Comparison of ENCODE assay signal across 8 cellular contexts in genomic region chr18:48952287-48953095, GRCh38. TPM values are rescaled to one million over a fixed set of nuclear protein-coding genes. Genes with fewer than 3 reads are reported as not detected.
DNase-seq lines count a peak whose midpoint lies in the region; ATAC-seq and TF ChIP-seq lines count a peak whose summit lies in the region.

No MANE protein-coding gene starts in this region.

- no peak overlapping the region; the same call in 1 of the 2 replicates for H3K9ac ChIP-seq in DND-41 (ENCODE audit: low read depth, low read length)

- H3K9me3 ChIP-seq in DND-41 (ENCODE audit: insufficient read depth, low read length, severe bottlenecking), result no peaks in the 10 kb centered on the region

- H3K27ac Mint-ChIP-seq in activated naive CD8-positive, alpha-beta T cell treated with anti-CD3 and anti-CD28 coated beads, Interleukin-2, amount 50 U/mL, for 24 hours, result peak overlapping the region; percentile 78
- peak overlapping the region; percentile 99 for H3K27ac Mint-ChIP-seq in osteocyte (ENCODE audit: unreplicated experiment)

- peaks cover 36% of the 10 kb centered on the region for H3K4me1 Mint-ChIP-seq in activated naive CD8-positive, alpha-beta T cell treated with anti-CD3 and anti-CD28 coated beads, Interleukin-2, amount 50 U/mL, for 24 hours
- peaks cover 34% of the 10 kb centered on the region for H3K4me1 Mint-ChIP-seq in osteocyte (ENCODE audit: unreplicated experiment)

- H3K4me1 ChIP-seq in DND-41 (ENCODE audit: insufficient read depth, low read length), result peaks cover 54% of the 10 kb centered on the region

- peak overlapping the region in 1 of 2 experiments; percentile 38; a peak in 2 of 4 replicates for H3K4me3 ChIP-seq in DND-41 (ENCODE audit: low read depth in 1 of 2, low read length in 2 of 2)

- DNase-seq in DND-41 (no peak), HuH-7.5 (ENCODE audit: low spot score) (peak; percentile 61), RPMI7951 (ENCODE audit: low read depth) (peak; percentile 84), Right ventricle myocardium inferior (ENCODE audit: missing footprints) (peak; percentile 92), osteocyte (ENCODE audit: extremely low spot score, unreplicated experiment) (peak; percentile 94), HPDE6-E6E7 (ENCODE audit: extremely low spot score) (no peak)
- peak; percentile 57 for DNase-seq in activated naive CD8-positive, alpha-beta T cell treated with anti-CD3 and anti-CD28 coated beads, Interleukin-2, amount 50 U/mL, for 24 hours

- H3K27ac ChIP-seq in DND-41 (ENCODE audit: low read length), result no peak overlapping the region

- peak overlapping the region; percentile 46; the same call in 1 of the 2 replicates for H2AFZ ChIP-seq in DND-41 (ENCODE audit: low read depth, low read length)

- no peaks in the 10 kb centered on the region; the same call in 1 of the 2 replicates for H3K36me3 ChIP-seq in DND-41 (ENCODE audit: insufficient read depth, low read length)

- ATAC-seq in DND-41 (ENCODE audit: insufficient read depth, low read depth), result no peak
- peak; percentile 24 for ATAC-seq in GM21423 (IDR thresholded peaks at IDR 0.05; ENCODE audit: unreplicated experiment)
- peak; percentile 30 for ATAC-seq in activated naive CD8-positive, alpha-beta T cell treated with anti-CD3 and anti-CD28 coated beads, Interleukin-2, amount 50 U/mL, for 24 hours
- peak; percentile 83 for ATAC-seq in Right ventricle myocardium inferior

- no peak for TF ChIP-seq CTCF in DND-41 (IDR thresholded peaks at IDR 0.05; ENCODE audit: borderline replicate concordance, extremely low read depth, low read length, poor library complexity, severe bottlenecking)
- no peak for TF ChIP-seq CTCF in osteocyte (IDR thresholded peaks at IDR 0.05)

- peaks cover 5% of the 10 kb centered on the region for H3K27me3 Mint-ChIP-seq in activated naive CD8-positive, alpha-beta T cell treated with anti-CD3 and anti-CD28 coated beads, Interleukin-2, amount 50 U/mL, for 24 hours
- no peaks in the 10 kb centered on the region for H3K27me3 Mint-ChIP-seq in osteocyte (ENCODE audit: unreplicated experiment)

- H4K20me1 ChIP-seq in DND-41 (ENCODE audit: insufficient read depth, low read length), result peaks cover 22% of the 10 kb centered on the region

- H3K27me3 ChIP-seq in DND-41 (ENCODE audit: insufficient read depth, low read length, poor library complexity), result peaks cover 46% of the 10 kb centered on the region

- H3K79me2 ChIP-seq in DND-41 (ENCODE audit: insufficient read depth, low read length), result peaks cover 10% of the 10 kb centered on the region

- H3K4me2 ChIP-seq in DND-41 (ENCODE audit: insufficient read depth, low read length), result peak overlapping the region; percentile 98

- peak overlapping the region; percentile 80 for H3K4me3 Mint-ChIP-seq in activated naive CD8-positive, alpha-beta T cell treated with anti-CD3 and anti-CD28 coated beads, Interleukin-2, amount 50 U/mL, for 24 hours
- H3K4me3 Mint-ChIP-seq in osteocyte (ENCODE audit: unreplicated experiment), result peak overlapping the region; percentile 91

- intact Hi-C loops in Right ventricle myocardium inferior (cut with DNase I), result loop anchor here (2.0 to 5.0 kb wide), 4 partner anchors 22 to 272 kb away; no protein-coding TSS in a partner anchor

- H3K36me3 Mint-ChIP-seq in activated naive CD8-positive, alpha-beta T cell treated with anti-CD3 and anti-CD28 coated beads, Interleukin-2, amount 50 U/mL, for 24 hours (ENCODE audit: low read depth), result peaks cover 16% of the 10 kb centered on the region
- peaks cover 18% of the 10 kb centered on the region for H3K36me3 Mint-ChIP-seq in osteocyte (ENCODE audit: unreplicated experiment)

- H3K9me3 Mint-ChIP-seq in activated naive CD8-positive, alpha-beta T cell treated with anti-CD3 and anti-CD28 coated beads, Interleukin-2, amount 50 U/mL, for 24 hours, result no peaks in the 10 kb centered on the region
- no peaks in the 10 kb centered on the region for H3K9me3 Mint-ChIP-seq in osteocyte (ENCODE audit: unreplicated experiment)

RNA-seq across cellular contexts. Expression of gene SMAD7, which starts 1.7 kb away (rescaled TPM):
- total RNA-seq in RPMI7951 (2014; rRNA removed; shearing (Covaris generic)), result 8.8 and 9.0 TPM in 2 replicates
- 12.0 TPM for total RNA-seq in Right ventricle myocardium inferior
- 53.6 and 55.8 TPM in 2 replicates for total RNA-seq in osteocyte

Comparison
In these comparisons a context has a peak if more than half of its experiments do, and no peak if none do; other contexts are left out.
1. DNase-seq: peak in HuH-7.5 (single experiment), RPMI7951 (single experiment), activated naive CD8-positive, alpha-beta T cell treated with anti-CD3 and anti-CD28 coated beads, Interleukin-2, amount 50 U/mL, for 24 hours (single experiment), Right ventricle myocardium inferior (single experiment) and osteocyte (single experiment); none in DND-41 (single experiment) and HPDE6-E6E7 (single experiment).